1 cellular context compared by ENCODE assay signal in genomic region chr6:100509101-100509500, GRCh38.
TF ChIP-seq lines count a peak whose summit lies in the region.

No MANE protein-coding gene starts in this region.

TF ChIP-seq in GM12878, 131 proteins besides CTCF, POLR2A, EP300 and RAD21 (continued from another document):
- TF ChIP-seq ZBTB33 (IDR thresholded peaks at IDR 0.05): no peak
